In the genomic region with DNA sequence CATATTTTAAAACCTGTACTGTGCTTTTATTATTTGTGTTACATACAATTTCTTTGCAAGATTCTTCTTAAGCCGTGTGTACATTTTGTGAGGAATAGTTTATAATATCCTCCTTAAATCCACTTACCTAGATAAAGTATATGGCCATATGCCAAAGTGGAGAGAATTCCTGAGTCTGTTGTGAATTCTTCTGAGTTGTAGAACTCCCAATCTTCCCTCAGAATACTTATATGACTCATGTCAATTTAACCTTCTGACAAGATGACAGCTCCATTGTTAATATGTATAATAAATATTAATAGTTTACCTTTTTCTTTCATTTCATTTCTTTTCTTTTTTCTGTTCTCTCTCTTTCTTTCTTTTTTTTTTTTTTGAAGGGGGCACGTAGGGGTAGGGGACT, we compare ENCODE assay signal across 1 cellular context.
TF ChIP-seq lines count a peak whose summit lies in the region.

No MANE protein-coding gene starts in this region.

TF ChIP-seq in HepG2, 621 proteins besides CTCF, POLR2A, EP300 and RAD21:
- no peak for TF ChIP-seq ZNF460 (CRISPR knock-in tag; IDR thresholded peaks at IDR 0.05; ENCODE audit: borderline replicate concordance)
- TF ChIP-seq HES4 (CRISPR knock-in tag; IDR thresholded peaks at IDR 0.05; ENCODE audit: borderline replicate concordance), result no peak
- TF ChIP-seq, protein P1, sequence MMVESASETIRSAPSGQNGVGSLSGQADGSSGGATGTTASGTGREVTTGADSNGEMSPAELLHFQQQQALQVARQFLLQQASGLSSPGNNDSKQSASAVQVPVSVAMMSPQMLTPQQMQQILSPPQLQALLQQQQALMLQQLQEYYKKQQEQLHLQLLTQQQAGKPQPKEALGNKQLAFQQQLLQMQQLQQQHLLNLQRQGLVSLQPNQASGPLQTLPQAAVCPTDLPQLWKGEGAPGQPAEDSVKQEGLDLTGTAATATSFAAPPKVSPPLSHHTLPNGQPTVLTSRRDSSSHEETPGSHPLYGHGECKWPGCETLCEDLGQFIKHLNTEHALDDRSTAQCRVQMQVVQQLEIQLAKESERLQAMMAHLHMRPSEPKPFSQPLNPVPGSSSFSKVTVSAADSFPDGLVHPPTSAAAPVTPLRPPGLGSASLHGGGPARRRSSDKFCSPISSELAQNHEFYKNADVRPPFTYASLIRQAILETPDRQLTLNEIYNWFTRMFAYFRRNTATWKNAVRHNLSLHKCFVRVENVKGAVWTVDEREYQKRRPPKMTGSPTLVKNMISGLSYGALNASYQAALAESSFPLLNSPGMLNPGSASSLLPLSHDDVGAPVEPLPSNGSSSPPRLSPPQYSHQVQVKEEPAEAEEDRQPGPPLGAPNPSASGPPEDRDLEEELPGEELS (CRISPR knock-in tag; IDR thresholded peaks at IDR 0.05), result no peak
- no peak for TF ChIP-seq ZNF737 (CRISPR knock-in tag; IDR thresholded peaks at IDR 0.05; ENCODE audit: borderline replicate concordance)
- no peak for TF ChIP-seq ZGPAT (CRISPR knock-in tag; IDR thresholded peaks at IDR 0.05)
- TF ChIP-seq MAFK (conservative IDR thresholded peaks at IDR 0.05 in 1 of 2, IDR thresholded peaks at IDR 0.05 in 1 of 2; ENCODE audit: low read length in 2 of 2), result no peak
- no peak for TF ChIP-seq SP2 (CRISPR knock-in tag; IDR thresholded peaks at IDR 0.05)
- no peak for TF ChIP-seq SNRNP70 (IDR thresholded peaks at IDR 0.05; ENCODE audit: low read depth, low read length)
- TF ChIP-seq BRD4 (CRISPR knock-in tag; IDR thresholded peaks at IDR 0.05), result no peak
- no peak for TF ChIP-seq IRF2 (CRISPR knock-in tag; IDR thresholded peaks at IDR 0.05)
- no peak for TF ChIP-seq ZNF660 (CRISPR knock-in tag; IDR thresholded peaks at IDR 0.05; ENCODE audit: borderline replicate concordance, low read depth)
- no peak for TF ChIP-seq ZNF652 (CRISPR knock-in tag; IDR thresholded peaks at IDR 0.05; ENCODE audit: borderline replicate concordance, low read depth)
- no peak for TF ChIP-seq ZNF549 (CRISPR knock-in tag; IDR thresholded peaks at IDR 0.05)
- TF ChIP-seq, protein P2, sequence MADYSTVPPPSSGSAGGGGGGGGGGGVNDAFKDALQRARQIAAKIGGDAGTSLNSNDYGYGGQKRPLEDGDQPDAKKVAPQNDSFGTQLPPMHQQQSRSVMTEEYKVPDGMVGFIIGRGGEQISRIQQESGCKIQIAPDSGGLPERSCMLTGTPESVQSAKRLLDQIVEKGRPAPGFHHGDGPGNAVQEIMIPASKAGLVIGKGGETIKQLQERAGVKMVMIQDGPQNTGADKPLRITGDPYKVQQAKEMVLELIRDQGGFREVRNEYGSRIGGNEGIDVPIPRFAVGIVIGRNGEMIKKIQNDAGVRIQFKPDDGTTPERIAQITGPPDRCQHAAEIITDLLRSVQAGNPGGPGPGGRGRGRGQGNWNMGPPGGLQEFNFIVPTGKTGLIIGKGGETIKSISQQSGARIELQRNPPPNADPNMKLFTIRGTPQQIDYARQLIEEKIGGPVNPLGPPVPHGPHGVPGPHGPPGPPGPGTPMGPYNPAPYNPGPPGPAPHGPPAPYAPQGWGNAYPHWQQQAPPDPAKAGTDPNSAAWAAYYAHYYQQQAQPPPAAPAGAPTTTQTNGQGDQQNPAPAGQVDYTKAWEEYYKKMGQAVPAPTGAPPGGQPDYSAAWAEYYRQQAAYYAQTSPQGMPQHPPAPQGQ (CRISPR knock-in tag; IDR thresholded peaks at IDR 0.05; ENCODE audit: borderline replicate concordance), result no peak
- no peak for TF ChIP-seq ZNF253 (CRISPR knock-in tag; IDR thresholded peaks at IDR 0.05; ENCODE audit: borderline replicate concordance)
- no peak for TF ChIP-seq SPEN (CRISPR knock-in tag; IDR thresholded peaks at IDR 0.05; ENCODE audit: low read depth)
- no peak for TF ChIP-seq CCAR2 (optimal IDR thresholded peaks at IDR 0.05; ENCODE audit: low read depth, low read length)
